16 cellular contexts compared by ENCODE assay signal in genomic region chr6:169559001-169559441, GRCh38.
"Had no signal": no experiment of that assay in that cellular context is flagged by ENCODE, and none has a peak within 500 bp of the region (broad histone marks: within the 10 kb centered on the region; RNA-seq: fewer than 3 reads in every experiment).

No MANE protein-coding gene starts in this region.

- H3K27ac Mint-ChIP-seq: activated T-helper 2 cell treated with anti-CD3 and anti-CD28 coated beads, Interferon-gamma antibody, Interleukin-2, Interleukin-4, amounts not matched to agents 10 μg/mL and 5 μg/mL and 100 μg/mL, durations not matched to agents 14 hours and 24 hours and 36 hours; neural progenitor cell; stimulated activated naive CD8-positive, alpha-beta T cell treated with anti-CD3 and anti-CD28 coated beads, Interleukin-15, Interleukin-2, amounts not matched to agents 100 ng/mL and 50 ng/mL, for 24 hours; T-helper 17 cell had no signal

- H3K9me3 Mint-ChIP-seq: stimulated activated naive CD8-positive, alpha-beta T cell treated with anti-CD3 and anti-CD28 coated beads, Interleukin-15, Interleukin-2, amounts not matched to agents 100 ng/mL and 50 ng/mL, for 24 hours had no signal

- H3K27me3 Mint-ChIP-seq: T-helper 17 cell had no signal

- H3K4me3 Mint-ChIP-seq: neural progenitor cell; stimulated activated naive CD8-positive, alpha-beta T cell treated with anti-CD3 and anti-CD28 coated beads, Interleukin-15, Interleukin-2, amounts not matched to agents 100 ng/mL and 50 ng/mL, for 24 hours; T-helper 17 cell had no signal

- DNase-seq: activated CD4-positive, CD25-positive, alpha-beta regulatory T cell; activated naive CD4-positive, alpha-beta T cell treated with anti-CD3 and anti-CD28 coated beads, Interleukin-2, amount 50 U/mL, for 16 hours; adrenal gland; brain microvascular endothelial cell; dermis blood vessel endothelial cell; kidney glomerular epithelial cell; pancreas; stimulated activated CD4-positive, alpha-beta T cell treated with anti-CD3 and anti-CD28 coated beads, Interleukin-15, amount 100 ng/mL, for 24 hours; stimulated activated CD4-positive, alpha-beta T cell treated with anti-CD3 and anti-CD28 coated beads, Interleukin-4, amount 100 ng/mL, for 24 hours; T-helper 17 cell had no signal

- ATAC-seq: esophagus mucosa, gastroesophageal sphincter, pancreas, T-helper 17 cell had no signal

- H3K4me1 Mint-ChIP-seq: neural progenitor cell had no signal

- H3K4me3 ChIP-seq: adrenal gland, gastroesophageal sphincter, neural progenitor cell, pancreas, thoracic aorta had no signal
